30 cellular contexts compared by ENCODE assay signal in genomic region chr19:43786665-43787064, GRCh38. TPM values are rescaled to one million over a fixed set of nuclear protein-coding genes. Genes with fewer than 3 reads are reported as not detected.
"Had no signal": no experiment of that assay in that cellular context is flagged by ENCODE, and none has a peak within 500 bp of the region (broad histone marks: within the 10 kb centered on the region; RNA-seq: fewer than 3 reads in every experiment).

No MANE protein-coding gene starts in this region.

- H3K9me3 ChIP-seq: esophagus muscularis mucosa, gastroesophageal sphincter, heart left ventricle, left lung, right lobe of liver, testis, tibial artery had no signal

- H3K4me3 Mint-ChIP-seq: naive thymus-derived CD4-positive, alpha-beta T cell; nephron; neural progenitor cell; stimulated activated naive CD8-positive, alpha-beta T cell treated with anti-CD3 and anti-CD28 coated beads, Interleukin-15, amount 100 ng/mL, for 72 hours; type B pancreatic cell had no signal

- H3K27me3 ChIP-seq: foreskin keratinocyte, neural progenitor cell, right lobe of liver, testis had no signal

- H3K4me1 ChIP-seq: neural progenitor cell, parathyroid adenoma, right lobe of liver, testis had no signal

- ATAC-seq: foreskin keratinocyte; gastroesophageal sphincter; heart left ventricle; left cardiac atrium; left lung; naive thymus-derived CD4-positive, alpha-beta T cell; right lobe of liver; stimulated activated naive CD8-positive, alpha-beta T cell treated with anti-CD3 and anti-CD28 coated beads, Interleukin-15, amount 100 ng/mL, for 72 hours had no signal

- H3K4me1 Mint-ChIP-seq: nephron had no signal

- H3K27ac ChIP-seq: coronary artery, esophagus muscularis mucosa, foreskin keratinocyte, gastroesophageal sphincter, heart left ventricle, left lung, neural progenitor cell, parathyroid adenoma, right lobe of liver, testis, tibial artery had no signal

- H3K4me3 ChIP-seq: coronary artery, esophagus muscularis mucosa, gastroesophageal sphincter, heart left ventricle, left lung, neural progenitor cell, right lobe of liver, testis, tibial artery had no signal

- DNase-seq: dermis blood vessel endothelial cell; effector memory CD4-positive, alpha-beta T cell; foreskin keratinocyte; heart left ventricle; hippocampal formation; left cardiac atrium; left lung; mesendoderm; midbrain; naive thymus-derived CD4-positive, alpha-beta T cell; right lobe of liver; small intestine; stimulated activated CD4-positive, alpha-beta T cell treated with anti-CD3 and anti-CD28 coated beads, Interleukin-15, amount 100 ng/mL, for 24 hours; stimulated activated CD4-positive, alpha-beta T cell treated with anti-CD3 and anti-CD28 coated beads, Interleukin-2, amount 100 ng/mL, for 48 hours; stimulated activated CD8-positive, alpha-beta memory T cell treated with anti-CD3 and anti-CD28 coated beads, Interleukin-4, amount 100 ng/mL, for 48 hours; stimulated activated naive CD4-positive, alpha-beta T cell; stimulated activated naive CD8-positive, alpha-beta T cell treated with anti-CD3 and anti-CD28 coated beads, Interleukin-15, amount 100 ng/mL, for 72 hours; testis had no signal

- H3K9me3 Mint-ChIP-seq: naive thymus-derived CD4-positive, alpha-beta T cell; nephron; neural progenitor cell; stimulated activated naive CD8-positive, alpha-beta T cell treated with anti-CD3 and anti-CD28 coated beads, Interleukin-15, amount 100 ng/mL, for 72 hours; type B pancreatic cell had no signal

- H3K36me3 Mint-ChIP-seq: neural progenitor cell, type B pancreatic cell had no signal

- H3K36me3 ChIP-seq: esophagus muscularis mucosa, gastroesophageal sphincter, heart left ventricle, left lung, neural progenitor cell, right lobe of liver, tibial artery had no signal

- H3K27ac Mint-ChIP-seq: nephron; neural progenitor cell; progenitor cell of endocrine pancreas; stimulated activated naive CD8-positive, alpha-beta T cell treated with anti-CD3 and anti-CD28 coated beads, Interleukin-15, amount 100 ng/mL, for 72 hours; type B pancreatic cell had no signal

RNA-seq across cellular contexts. Expression of gene KCNN4, which starts 5.9 kb away (rescaled TPM):
- total RNA-seq: endothelial cell of umbilical vein, lung microvascular endothelial cell had no signal

RNA-seq across cellular contexts. Expression of gene LYPD5, which starts 15.6 kb away (rescaled TPM):
- total RNA-seq: endothelial cell of umbilical vein, epithelial cell of proximal tubule, progenitor cell of endocrine pancreas had no signal
